Comparison of ENCODE assay signal across 9 cellular contexts in genomic region chr2:239239607-239240479, GRCh38.
DNase-seq lines count a peak whose midpoint lies in the region; ATAC-seq and TF ChIP-seq lines count a peak whose summit lies in the region.
"Had no signal": no experiment of that assay in that cellular context is flagged by ENCODE, and none has a peak within 500 bp of the region (broad histone marks: within the 10 kb centered on the region; RNA-seq: fewer than 3 reads in every experiment).

No MANE protein-coding gene starts in this region.

- H3K36me3 ChIP-seq in body of pancreas (replicated peaks in 1 of 2; ENCODE audit: insufficient read depth in 1 of 2, low read depth in 2 of 2) (no peaks in the 10 kb centered on the region), gastrocnemius medialis (no peaks in the 10 kb centered on the region), PC-3 (ENCODE audit: low read depth, low read length) (no peaks in the 10 kb centered on the region), breast epithelium (no peaks in the 10 kb centered on the region)
- H3K36me3 ChIP-seq: HAP-1 had no signal

- H3K27me3 ChIP-seq in body of pancreas (no peaks in the 10 kb centered on the region), gastrocnemius medialis (no peaks in the 10 kb centered on the region), PC-3 (ENCODE audit: low read length) (no peaks in the 10 kb centered on the region), breast epithelium (no peaks in the 10 kb centered on the region)

- H2AFZ ChIP-seq in PC-3 (ENCODE audit: low read length): no peak overlapping the region

- in situ Hi-C loops in gastrocnemius medialis (cut with MboI; ENCODE audit: low sequenced_read_pairs in 4 of 4): no loop called here

- WGBS in body of pancreas, 2 donors: 75 to 83% methylated on average over 29 to 30 of the region's 30 CpGs

- ATAC-seq in body of pancreas (peak; percentile 45), gastrocnemius medialis (peak; percentile 40 to 48), GM18907 (IDR thresholded peaks at IDR 0.05; ENCODE audit: unreplicated experiment) (no peak), PC-3 (no peak), HG03196 (IDR thresholded peaks at IDR 0.05; ENCODE audit: unreplicated experiment) (no peak)

- H3K9me3 ChIP-seq in body of pancreas (no peaks in the 10 kb centered on the region), gastrocnemius medialis (no peaks in the 10 kb centered on the region), PC-3 (ENCODE audit: low read length) (no peaks in the 10 kb centered on the region), breast epithelium (no peaks in the 10 kb centered on the region)
- H3K9me3 ChIP-seq: HAP-1 had no signal

- no peaks in the 10 kb centered on the region for H3K79me2 ChIP-seq in PC-3 (ENCODE audit: low read length)

- BruUV-seq in PC-3 (replicated peaks; lab: Mats Ljungman, UMichigan): no TSS peak

- H3K27ac ChIP-seq in body of pancreas (peak overlapping the region in 3 of 4 donors; percentile 22 to 24 (median 23)), gastrocnemius medialis (peak overlapping the region; percentile 94 to 99 (median 98)), PC-3 (ENCODE audit: low read length) (no peak overlapping the region), breast epithelium (no peak overlapping the region)

- no peaks in the 10 kb centered on the region for H3K9me2 ChIP-seq in PC-3 (replicated peaks; ENCODE audit: low read length)

- CTCF ChIA-PET in PC-3 (lab: Charles Lee): no interaction called here

- H4K20me1 ChIP-seq in PC-3 (ENCODE audit: low read length): no peaks in the 10 kb centered on the region

- intact Hi-C loops in body of pancreas (cut with DNase I): no loop called here
- intact Hi-C loops in gastrocnemius medialis (cut with DNase I; ENCODE audit: low total_unique reads): no loop called here
- intact Hi-C loops in PC-3 (cut with micrococcal nuclease): no loop called here
- intact Hi-C loops in breast epithelium (cut with DNase I; ENCODE audit: low total_unique reads): no loop called here

- H3K4me2 ChIP-seq in PC-3 (ENCODE audit: low read length): no peak overlapping the region

- no peak overlapping the region for H3K9ac ChIP-seq in PC-3 (ENCODE audit: low read length)

- no peaks in the 10 kb centered on the region for H3F3A ChIP-seq in PC-3 (ENCODE audit: low read length, unreplicated experiment)

- POLR2A ChIA-PET in PC-3 (lab: Charles Lee; ENCODE audit: unreplicated experiment): no interaction called here

- DNase-seq in GF-D8 (lab: John Stamatoyannopoulos, UW) (peak; percentile 72), body of pancreas (peak in 1 of 4 donors; percentile 16), islet precursor cell (peak; percentile 35), gastrocnemius medialis (peak in 1 of 2 donors; percentile 53), PC-3 (no peak), breast epithelium (ENCODE audit: low spot score in 2 of 2) (no peak)

- TF ChIP-seq POLR2A in body of pancreas (IDR thresholded peaks at IDR 0.05): no peak
- TF ChIP-seq POLR2A in gastrocnemius medialis (IDR thresholded peaks at IDR 0.05): no peak
- TF ChIP-seq POLR2A in breast epithelium (IDR thresholded peaks at IDR 0.05): no peak

- H3K4me3 ChIP-seq in body of pancreas (no peak overlapping the region), gastrocnemius medialis (peak overlapping the region; percentile 10 to 40 (median 30)), PC-3 (ENCODE audit: low read length) (no peak overlapping the region), breast epithelium (no peak overlapping the region)
- H3K4me3 ChIP-seq: HAP-1 had no signal

- TF ChIP-seq CTCF in body of pancreas (IDR thresholded peaks at IDR 0.05) (no peak), gastrocnemius medialis (IDR thresholded peaks at IDR 0.05 in 4 of 5, conservative IDR thresholded peaks at IDR 0.05 in 1 of 5) (no peak), PC-3 (conservative IDR thresholded peaks at IDR 0.05; ENCODE audit: low read depth, low read length) (no peak), breast epithelium (IDR thresholded peaks at IDR 0.05) (no peak)

- H3K4me1 ChIP-seq in body of pancreas: peaks cover 5% of the 10 kb centered on the region
- peaks cover 71 to 74% of the 10 kb centered on the region in 2 donors for H3K4me1 ChIP-seq in gastrocnemius medialis
- H3K4me1 ChIP-seq in PC-3 (ENCODE audit: insufficient read depth, low read length): no peaks in the 10 kb centered on the region
- H3K4me1 ChIP-seq in breast epithelium: no peaks in the 10 kb centered on the region
- H3K4me1 ChIP-seq: HAP-1 had no signal

Comparison
In these comparisons a context has a peak if more than half of its experiments do, and no peak if none do; other contexts are left out.
1. DNase-seq: peak in GF-D8 (single experiment) and islet precursor cell (single experiment); none in PC-3 (single experiment) and breast epithelium (0 of 2).
2. ATAC-seq: peak in body of pancreas (single experiment) and gastrocnemius medialis (2 of 2); none in GM18907 (single experiment), PC-3 (single experiment) and HG03196 (single experiment).
3. H3K27ac ChIP-seq: peak in body of pancreas (3 of 4) and gastrocnemius medialis (4 of 4); none in PC-3 (single experiment) and breast epithelium (0 of 2).
4. H3K4me3 ChIP-seq: peak in gastrocnemius medialis (4 of 4); none in body of pancreas (0 of 2), PC-3 (single experiment) and breast epithelium (0 of 3).